ENCODE assay signal across 30 cellular contexts in genomic region chr18:57202881-57203280, GRCh38. TPM values are rescaled to one million over a fixed set of nuclear protein-coding genes. Genes with fewer than 3 reads are reported as not detected.
"Had no signal": no experiment of that assay in that cellular context is flagged by ENCODE, and none has a peak within 500 bp of the region (broad histone marks: within the 10 kb centered on the region; RNA-seq: fewer than 3 reads in every experiment).

No MANE protein-coding gene starts in this region.

- H3K4me3 Mint-ChIP-seq: stimulated activated memory B cell treated with anti-CD40 and anti-IgM and Interleukin-4, amounts not matched to agents 10 μg/mL and 1 μg/mL and 100 μg/mL, for 72 hours; stimulated activated naive B cell treated with anti-CD40 and anti-IgM and Interleukin-4, amounts not matched to agents 10 μg/mL and 1 μg/mL and 100 μg/mL, for 72 hours; stimulated activated naive CD8-positive, alpha-beta T cell treated with anti-CD3 and anti-CD28 coated beads, Interleukin-15, amount 100 ng/mL, for 72 hours; stimulated activated naive CD8-positive, alpha-beta T cell treated with anti-CD3 and anti-CD28 coated beads, Interleukin-15, Interleukin-2, amounts not matched to agents 100 ng/mL and 50 ng/mL, for 24 hours; type B pancreatic cell had no signal

- H3K9me3 Mint-ChIP-seq: stimulated activated memory B cell treated with anti-CD40 and anti-IgM and Interleukin-4, amounts not matched to agents 10 μg/mL and 1 μg/mL and 100 μg/mL, for 72 hours; stimulated activated naive B cell treated with anti-CD40 and anti-IgM and Interleukin-4, amounts not matched to agents 10 μg/mL and 1 μg/mL and 100 μg/mL, for 72 hours; stimulated activated naive CD8-positive, alpha-beta T cell treated with anti-CD3 and anti-CD28 coated beads, Interleukin-15, amount 100 ng/mL, for 72 hours; stimulated activated naive CD8-positive, alpha-beta T cell treated with anti-CD3 and anti-CD28 coated beads, Interleukin-15, Interleukin-2, amounts not matched to agents 100 ng/mL and 50 ng/mL, for 24 hours; type B pancreatic cell had no signal

- H3K36me3 ChIP-seq: stomach, suprapubic skin, thoracic aorta, thyroid gland, tibial artery, tibial nerve, transverse colon, upper lobe of left lung, upper lobe of right lung, uterus, vagina had no signal

- H3K27me3 ChIP-seq: testis, thyroid gland, tibial artery, tibial nerve, transverse colon, upper lobe of left lung, uterus, vagina had no signal

- H3K27ac Mint-ChIP-seq: stimulated activated memory B cell treated with anti-CD40 and anti-IgM and Interleukin-4, amounts not matched to agents 10 μg/mL and 1 μg/mL and 100 μg/mL, for 72 hours; stimulated activated naive B cell treated with anti-CD40 and anti-IgM and Interleukin-4, amounts not matched to agents 10 μg/mL and 1 μg/mL and 100 μg/mL, for 72 hours; stimulated activated naive CD8-positive, alpha-beta T cell treated with anti-CD3 and anti-CD28 coated beads, Interleukin-15, amount 100 ng/mL, for 72 hours; stimulated activated naive CD8-positive, alpha-beta T cell treated with anti-CD3 and anti-CD28 coated beads, Interleukin-15, Interleukin-2, amounts not matched to agents 100 ng/mL and 50 ng/mL, for 24 hours; type B pancreatic cell had no signal

- DNase-seq: stimulated activated CD4-positive, alpha-beta T cell treated with anti-CD3 and anti-CD28 coated beads, Interleukin-2, amount 100 ng/mL, for 48 hours; stimulated activated CD4-positive, alpha-beta T cell treated with anti-CD3 and anti-CD28 coated beads, Interleukin-4, amount 100 ng/mL, for 1 hour; stimulated activated CD4-positive, alpha-beta T cell treated with anti-CD3 and anti-CD28 coated beads, Interleukin-4, amount 100 ng/mL, for 24 hours; stimulated activated CD4-positive, alpha-beta T cell treated with anti-CD3 and anti-CD28 coated beads, Interleukin-4, amount 100 ng/mL, for 4 hours; stimulated activated CD8-positive, alpha-beta memory T cell treated with anti-CD3 and anti-CD28 coated beads, Interleukin-4, amount 100 ng/mL, for 48 hours; stimulated activated naive B cell treated with anti-CD40 and anti-IgM and Interleukin-4, amounts not matched to agents 10 μg/mL and 1 μg/mL and 100 μg/mL, for 72 hours; stimulated activated naive CD4-positive, alpha-beta T cell; stimulated activated naive CD4-positive, alpha-beta T cell treated with Interleukin-2 at 50 U/mL for 16 hours; stimulated activated naive CD8-positive, alpha-beta T cell treated with anti-CD3 and anti-CD28 coated beads, Interleukin-15, amount 100 ng/mL, for 72 hours; stimulated activated naive CD8-positive, alpha-beta T cell treated with anti-CD3 and anti-CD28 coated beads, Interleukin-15, Interleukin-2, amounts not matched to agents 100 U/mL and 50 U/mL, for 24 hours; stomach; substantia nigra; testis; thyroid gland; tibial artery; transverse colon; trophoblast cell; upper lobe of left lung; upper lobe of right lung; uterus had no signal

- H3K4me1 ChIP-seq: stomach, suprapubic skin, testis, thyroid gland, tibial artery, tibial nerve, transverse colon, upper lobe of left lung, upper lobe of right lung, uterus, vagina had no signal

- H3K36me3 Mint-ChIP-seq: stimulated activated memory B cell treated with anti-CD40 and anti-IgM and Interleukin-4, amounts not matched to agents 10 μg/mL and 1 μg/mL and 100 μg/mL, for 72 hours; stimulated activated naive B cell treated with anti-CD40 and anti-IgM and Interleukin-4, amounts not matched to agents 10 μg/mL and 1 μg/mL and 100 μg/mL, for 72 hours; type B pancreatic cell had no signal

- H3K27ac ChIP-seq: stomach, suprapubic skin, testis, thoracic aorta, thyroid gland, tibial artery, tibial nerve, transverse colon, upper lobe of left lung, upper lobe of right lung, uterus, vagina had no signal

- H3K4me3 ChIP-seq: stomach, suprapubic skin, testis, thoracic aorta, thyroid gland, tibial artery, tibial nerve, transverse colon, upper lobe of left lung, upper lobe of right lung, uterus, vagina had no signal

- ATAC-seq: stimulated activated memory B cell treated with anti-CD40 and anti-IgM and Interleukin-4, amounts not matched to agents 10 μg/mL and 1 μg/mL and 100 μg/mL, for 72 hours; stimulated activated naive B cell treated with anti-CD40 and anti-IgM and Interleukin-4, amounts not matched to agents 10 μg/mL and 1 μg/mL and 100 μg/mL, for 72 hours; stimulated activated naive CD8-positive, alpha-beta T cell treated with anti-CD3 and anti-CD28 coated beads, Interleukin-15, amount 100 ng/mL, for 72 hours; stimulated activated naive CD8-positive, alpha-beta T cell treated with anti-CD3 and anti-CD28 coated beads, Interleukin-15, Interleukin-2, amounts not matched to agents 100 U/mL and 50 U/mL, for 24 hours; upper lobe of right lung had no signal

- H3K4me1 Mint-ChIP-seq: stimulated activated memory B cell treated with anti-CD40 and anti-IgM and Interleukin-4, amounts not matched to agents 10 μg/mL and 1 μg/mL and 100 μg/mL, for 72 hours; stimulated activated naive B cell treated with anti-CD40 and anti-IgM and Interleukin-4, amounts not matched to agents 10 μg/mL and 1 μg/mL and 100 μg/mL, for 72 hours; stimulated activated naive CD8-positive, alpha-beta T cell treated with anti-CD3 and anti-CD28 coated beads, Interleukin-15, amount 100 ng/mL, for 72 hours had no signal

- H3K9me3 ChIP-seq: suprapubic skin, testis, thoracic aorta, thyroid gland, tibial artery, tibial nerve, transverse colon, upper lobe of left lung, upper lobe of right lung, uterus, vagina had no signal

RNA-seq across cellular contexts. Expression of gene BOD1L2, which starts 56.0 kb away (rescaled TPM):
- total RNA-seq: stomach, suprapubic skin, temporal lobe, thoracic aorta, tibial nerve, transverse colon, upper lobe of left lung, upper lobe of right lung, ureter, urinary bladder, uterus, vagina had no signal
- polyA plus RNA-seq: stomach, urinary bladder had no signal
